ENCODE assay signal across 21 cellular contexts in genomic region chrX:152638443-152638904, GRCh38. TPM values are rescaled to one million over a fixed set of nuclear protein-coding genes. Genes with fewer than 3 reads are reported as not detected.
A peak's percentile ranks its signal among the peaks of the same experiment; 100 is the strongest.
DNase-seq lines count a peak whose midpoint lies in the region; ATAC-seq and TF ChIP-seq lines count a peak whose summit lies in the region.
"Had no signal": no experiment of that assay in that cellular context is flagged by ENCODE, and none has a peak within 500 bp of the region (broad histone marks: within the 10 kb centered on the region; RNA-seq: fewer than 3 reads in every experiment).

No MANE protein-coding gene starts in this region.

- H3K36me3 ChIP-seq in cardiac muscle cell (no peaks in the 10 kb centered on the region), mesendoderm (ENCODE audit: control insufficient read depth, insufficient read depth, low read length) (no peaks in the 10 kb centered on the region)
- H3K36me3 ChIP-seq: transverse colon had no signal

- WGBS in mesendoderm (ENCODE audit: extremely low coverage, insufficient coverage, low lambda C conversion rate) = no CpG with 5 or more reads among the region's 23 CpGs

- CTCF ChIA-PET in activated CD4-positive, alpha-beta T cell treated with anti-CD3 and anti-CD28 coated beads, Interleukin-2, amount 10 ng/mL, durations not matched to agents 7 days and 5 days (lab: Charles Lee) = no interaction called here

- no peaks in the 10 kb centered on the region for H3K79me2 ChIP-seq in mesendoderm (ENCODE audit: control insufficient read depth, insufficient read depth, low read length)

- H3K27ac ChIP-seq in cardiac muscle cell (no peak overlapping the region), mesendoderm (ENCODE audit: low read depth, low read length) (no peak overlapping the region)
- H3K27ac ChIP-seq: GM23248, skin epidermis, transverse colon had no signal

- H3K4me3 ChIP-seq in cardiac muscle cell (peak overlapping the region; percentile 19), astrocyte of the cerebellum (ENCODE audit: low read depth, low read length) (peak overlapping the region; percentile 30), mesendoderm (ENCODE audit: low read length) (no peak overlapping the region)
- H3K4me3 ChIP-seq: GM12878, GM23248 had no signal

- no peaks in the 10 kb centered on the region for H3K9me3 Mint-ChIP-seq in activated CD4-positive, alpha-beta T cell treated with anti-CD3 and anti-CD28 coated beads, Interleukin-2, amount 10 ng/mL, durations not matched to agents 7 days and 5 days
- H3K9me3 Mint-ChIP-seq: immature natural killer cell had no signal

- peak overlapping the region; percentile 54 for H3K4me2 ChIP-seq in mesendoderm (ENCODE audit: low read length)

- intact Hi-C loops in left cardiac atrium (cut with DNase I) (no loop called here), head of caudate nucleus (cut with DNase I) (no loop called here)

- no peak overlapping the region for H2AK5ac ChIP-seq in mesendoderm (ENCODE audit: low read length)

- in situ Hi-C loops in astrocyte of the cerebellum (cut with HindIII; ENCODE audit: low sequenced_read_pairs) = loop anchor here (25.0 kb wide), 1 partner anchor 901 kb away; the partner anchor contains the start of gene CNGA2

- ATAC-seq in left cardiac atrium (no peak), GM18520 (IDR thresholded peaks at IDR 0.05; ENCODE audit: unreplicated experiment) (no peak)
- ATAC-seq: GM12878 had no signal

- H4K5ac ChIP-seq in mesendoderm (ENCODE audit: low read length) = no peak overlapping the region

- H4K8ac ChIP-seq in mesendoderm (ENCODE audit: low read depth, low read length) = no peak overlapping the region

- no peak overlapping the region for H3K4me3 Mint-ChIP-seq in activated CD4-positive, alpha-beta T cell treated with anti-CD3 and anti-CD28 coated beads, Interleukin-2, amount 10 ng/mL, durations not matched to agents 7 days and 5 days
- H3K4me3 Mint-ChIP-seq: immature natural killer cell had no signal

- no peak overlapping the region for H2BK15ac ChIP-seq in mesendoderm (replicated peaks; ENCODE audit: low read depth)

- POLR2A ChIA-PET in activated CD4-positive, alpha-beta T cell treated with anti-CD3 and anti-CD28 coated beads, Interleukin-2, amount 10 ng/mL, durations not matched to agents 7 days and 5 days (lab: Charles Lee) = no interaction called here

- no peak overlapping the region for H2BK120ac ChIP-seq in mesendoderm (ENCODE audit: low read depth, low read length)

- no peaks in the 10 kb centered on the region for H3K36me3 Mint-ChIP-seq in activated CD4-positive, alpha-beta T cell treated with anti-CD3 and anti-CD28 coated beads, Interleukin-2, amount 10 ng/mL, durations not matched to agents 7 days and 5 days (ENCODE audit: low read depth)
- H3K36me3 Mint-ChIP-seq: immature natural killer cell had no signal

- peak overlapping the region; percentile 56 for H3K9ac ChIP-seq in mesendoderm (ENCODE audit: low read length)
- H3K9ac ChIP-seq: GM23248 had no signal

- H3K18ac ChIP-seq in mesendoderm (ENCODE audit: low read length) = no peak overlapping the region

- H3K4me1 Mint-ChIP-seq in activated CD4-positive, alpha-beta T cell treated with anti-CD3 and anti-CD28 coated beads, Interleukin-2, amount 10 ng/mL, durations not matched to agents 7 days and 5 days = no peaks in the 10 kb centered on the region
- H3K4me1 Mint-ChIP-seq: immature natural killer cell had no signal

- H3K79me1 ChIP-seq in mesendoderm (ENCODE audit: low read length) = no peaks in the 10 kb centered on the region

- H2BK5ac ChIP-seq in mesendoderm (ENCODE audit: low read length) = no peak overlapping the region

- H3K27me3 ChIP-seq in cardiac muscle cell (peaks cover 34% of the 10 kb centered on the region), mesendoderm (ENCODE audit: insufficient read depth, low read length, poor library complexity) (no peaks in the 10 kb centered on the region)

- H3K23ac ChIP-seq in mesendoderm (ENCODE audit: low read length) = no peak overlapping the region

- no peak overlapping the region for H3K27ac Mint-ChIP-seq in activated CD4-positive, alpha-beta T cell treated with anti-CD3 and anti-CD28 coated beads, Interleukin-2, amount 10 ng/mL, durations not matched to agents 7 days and 5 days
- H3K27ac Mint-ChIP-seq: immature natural killer cell had no signal

- TF ChIP-seq CTCF in cardiac muscle cell (IDR thresholded peaks at IDR 0.05; ENCODE audit: low read depth, low read length) (no peak), astrocyte of the cerebellum (IDR thresholded peaks at IDR 0.05; ENCODE audit: low read depth, low read length, missing control alignments) (no peak)

- H3K4ac ChIP-seq in mesendoderm (ENCODE audit: low read depth, low read length) = no peak overlapping the region

- no peak overlapping the region for H3K56ac ChIP-seq in mesendoderm (ENCODE audit: low read length)

- H3K4me1 ChIP-seq in cardiac muscle cell (ENCODE audit: low read depth) = no peaks in the 10 kb centered on the region
- no peaks in the 10 kb centered on the region for H3K4me1 ChIP-seq in mesendoderm (ENCODE audit: control insufficient read depth, low read depth, low read length)
- H3K4me1 ChIP-seq: transverse colon had no signal

- H3K27me3 Mint-ChIP-seq in activated CD4-positive, alpha-beta T cell treated with anti-CD3 and anti-CD28 coated beads, Interleukin-2, amount 10 ng/mL, durations not matched to agents 7 days and 5 days = peaks cover 32% of the 10 kb centered on the region

- H3K9me3 ChIP-seq in cardiac muscle cell (ENCODE audit: low read depth) = no peaks in the 10 kb centered on the region
- H3K9me3 ChIP-seq: transverse colon had no signal

- DNase-seq in cardiac muscle cell (ENCODE audit: low read depth in 1 of 2, low spot score in 1 of 2) (no peak), left cardiac atrium (no peak), astrocyte of the cerebellum (ENCODE audit: low read depth) (no peak), mesendoderm (no peak), head of caudate nucleus (no peak), T-helper 9 cell (no peak)
- no peak for DNase-seq in activated CD4-positive, alpha-beta T cell treated with anti-CD3 and anti-CD28 coated beads, Interleukin-2, amount 10 ng/mL, durations not matched to agents 7 days and 5 days
- DNase-seq: activated CD4-positive, alpha-beta T cell treated with anti-CD3 and anti-CD28 coated beads for 1 hour; activated naive CD4-positive, alpha-beta T cell treated with anti-CD3 and anti-CD28 coated beads, Interleukin-2, amount 50 U/mL, for 16 hours; effector CD8-positive, alpha-beta T cell; GM23248; immature natural killer cell; NCI-H2081 treated with DMSO at 0.1 percent for 48 hours had no signal

RNA-seq across cellular contexts. Expression of gene GABRQ, which starts 0.8 kb away (rescaled TPM):
- total RNA-seq in cardiac muscle cell = 0.03 TPM in 1 of 2 replicates, not detected in the other
- not detected in 2 replicates for polyA plus RNA-seq in cardiac muscle cell
- not detected for total RNA-seq in left cardiac atrium
- polyA plus RNA-seq in mesendoderm (2013, experiment 1 of 2) = 3.3 TPM
- 3.2 TPM for polyA plus RNA-seq in mesendoderm (2013, experiment 2 of 2)
- total RNA-seq in activated CD4-positive, alpha-beta T cell treated with anti-CD3 and anti-CD28 coated beads, Interleukin-2, amount 10 ng/mL, durations not matched to agents 7 days and 5 days = not detected
- total RNA-seq: cardiac septum, G401, GM12878, GM23248, MCF 10A, osteoblast, transverse colon had no signal
- polyA plus RNA-seq: GM23248, immature natural killer cell had no signal
